29 cellular contexts compared by ENCODE assay signal in the genomic region with DNA sequence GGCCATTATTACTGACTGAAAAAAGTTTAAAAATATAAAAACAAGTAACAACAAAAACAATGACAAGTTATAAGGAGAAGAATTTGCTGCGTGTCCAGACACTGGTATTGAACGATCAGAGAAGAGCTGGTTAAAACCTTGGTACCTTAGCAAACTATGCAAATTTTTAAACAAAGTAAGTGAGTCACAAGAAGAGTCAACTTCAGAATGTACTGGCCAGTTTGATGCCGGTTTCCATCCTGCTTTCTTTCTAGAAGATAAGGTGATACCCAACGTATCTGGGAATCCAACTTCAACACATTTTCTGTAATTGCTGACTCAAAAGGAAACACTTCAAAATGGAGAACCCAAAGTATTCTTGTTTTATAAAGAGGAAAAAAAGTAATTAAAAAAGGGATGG.
"Had no signal": no experiment of that assay in that cellular context is flagged by ENCODE, and none has a peak within 500 bp of the region (broad histone marks: within the 10 kb centered on the region; RNA-seq: fewer than 3 reads in every experiment).

No MANE protein-coding gene starts in this region.

- H3K27me3 Mint-ChIP-seq: naive B cell; natural killer cell treated with Interleukin-12 subunit alpha and Interleukin-12 subunit beta and Interleukin-15 and Interleukin-18, amount 100 ng/mL, for 72 hours; type B pancreatic cell had no signal

- H3K4me3 Mint-ChIP-seq: mesothelial cell of epicardium; naive B cell; natural killer cell treated with Interleukin-12 subunit alpha and Interleukin-12 subunit beta and Interleukin-15 and Interleukin-18, amount 100 ng/mL, for 72 hours; neural crest cell; stimulated activated effector memory CD8-positive, alpha-beta T cell treated with anti-CD3 and anti-CD28 coated beads, Interleukin-12 subunit alpha, Interleukin-12 subunit beta, amount 100 ng/mL, for 72 hours; type B pancreatic cell had no signal

- H3K9me3 Mint-ChIP-seq: mesothelial cell of epicardium; naive B cell; natural killer cell treated with Interleukin-12 subunit alpha and Interleukin-12 subunit beta and Interleukin-15 and Interleukin-18, amount 100 ng/mL, for 72 hours; neural crest cell; stimulated activated effector memory CD8-positive, alpha-beta T cell treated with anti-CD3 and anti-CD28 coated beads, Interleukin-12 subunit alpha, Interleukin-12 subunit beta, amount 100 ng/mL, for 72 hours; type B pancreatic cell had no signal

- H3K36me3 ChIP-seq: pancreas had no signal

- FAIRE-seq: endothelial cell of umbilical vein, pancreas, small intestine had no signal

- H3K4me1 Mint-ChIP-seq: mesothelial cell of epicardium had no signal

- ATAC-seq: left lung; mucosa of descending colon; natural killer cell treated with Interleukin-12 subunit alpha and Interleukin-12 subunit beta and Interleukin-15 and Interleukin-18, amount 100 ng/mL, for 72 hours; pancreas; stimulated activated effector memory CD8-positive, alpha-beta T cell treated with anti-CD3 and anti-CD28 coated beads, Interleukin-12 subunit alpha, Interleukin-12 subunit beta, amount 100 ng/mL, for 72 hours; stimulated activated naive CD8-positive, alpha-beta T cell treated with anti-CD3 and anti-CD28 coated beads, Interleukin-15, Interleukin-2, amounts not matched to agents 100 U/mL and 50 U/mL, for 24 hours had no signal

- H3K27me3 ChIP-seq: esophagus muscularis mucosa, heart right ventricle, left lung, neutrophil, pancreas, right lobe of liver, testis, tibial artery had no signal

- H3K4me1 ChIP-seq: left lung, right lobe of liver, testis, tibial artery had no signal

- H3K27ac Mint-ChIP-seq: mesothelial cell of epicardium; natural killer cell treated with Interleukin-12 subunit alpha and Interleukin-12 subunit beta and Interleukin-15 and Interleukin-18, amount 100 ng/mL, for 72 hours; type B pancreatic cell had no signal

- H3K4me3 ChIP-seq: coronary artery, esophagus muscularis mucosa, heart right ventricle, left lung, mucosa of descending colon, pancreas, right lobe of liver, testis, tibial artery had no signal

- DNase-seq: dermis blood vessel endothelial cell; effector memory CD4-positive, alpha-beta T cell; foreskin melanocyte; glutamatergic neuron; heart right ventricle; hippocampal formation; left cardiac atrium; left lung; mesenchymal stem cell; mucosa of descending colon; naive B cell; pancreas; right lobe of liver; small intestine; stimulated activated CD4-positive, alpha-beta T cell treated with anti-CD3 and anti-CD28 coated beads, Interleukin-1b, Interleukin-23, amount 100 ng/mL, for 48 hours; stimulated activated CD4-positive, alpha-beta T cell treated with anti-CD3 and anti-CD28 coated beads, Interleukin-4, amount 100 ng/mL, for 1 hour; stimulated activated naive CD8-positive, alpha-beta T cell treated with anti-CD3 and anti-CD28 coated beads, Interleukin-15, Interleukin-2, amounts not matched to agents 100 U/mL and 50 U/mL, for 24 hours; substantia nigra; testis; tibial artery had no signal

- H3K9me3 ChIP-seq: esophagus muscularis mucosa, heart right ventricle, left lung, mucosa of descending colon, neutrophil, pancreas, right lobe of liver, testis, tibial artery had no signal

- H3K27ac ChIP-seq: coronary artery, esophagus muscularis mucosa, heart right ventricle, left lung, neutrophil, pancreas, right lobe of liver, testis, tibial artery had no signal
